ENCODE assay signal across 9 cellular contexts in the genomic region with DNA sequence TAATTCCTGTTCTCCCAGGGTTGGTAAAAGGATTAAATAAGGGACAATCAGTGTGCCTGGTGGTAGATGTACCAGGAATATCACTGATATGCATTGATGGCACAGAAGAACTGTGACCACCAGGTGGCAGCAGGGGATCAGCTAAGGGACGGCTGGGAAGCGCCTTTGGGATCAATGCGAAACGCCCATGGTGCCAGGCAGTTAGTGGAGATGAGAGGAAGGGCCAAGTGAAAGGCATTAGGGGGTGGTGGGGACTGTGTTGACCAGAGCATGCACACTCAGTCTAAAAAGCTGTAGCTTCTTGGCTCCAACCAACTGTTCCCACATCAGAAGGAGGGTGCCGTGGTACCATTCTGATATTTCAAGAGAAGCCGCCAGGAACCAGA. TPM values are rescaled to one million over a fixed set of nuclear protein-coding genes. Genes with fewer than 3 reads are reported as not detected.
A peak's percentile ranks its signal among the peaks of the same experiment; 100 is the strongest.
DNase-seq lines count a peak whose midpoint lies in the region; ATAC-seq, FAIRE-seq and TF ChIP-seq lines count a peak whose summit lies in the region.
"Had no signal": no experiment of that assay in that cellular context is flagged by ENCODE, and none has a peak within 500 bp of the region (broad histone marks: within the 10 kb centered on the region; RNA-seq: fewer than 3 reads in every experiment).

No MANE protein-coding gene starts in this region.

- peak overlapping the region; percentile 97 for H3K27ac ChIP-seq in keratinocyte (ENCODE audit: control insufficient read depth, insufficient read depth, low read length)

- peak; percentile 16 to 25 for DNase-seq in AML-193 (lab: John Stamatoyannopoulos, UW)
- DNase-seq in GM12891 (ENCODE audit: insufficient read length, low spot score), result no peak
- no peak for DNase-seq in LNCaP clone FGC (ENCODE audit: low read depth)
- peak; percentile 65 for DNase-seq in SHP77 treated with DMSO at 0.1 percent for 48 hours (lab: John Stamatoyannopoulos, UW)
- peak; percentile 33 for DNase-seq in central memory CD4-positive, alpha-beta T cell
- no peak for DNase-seq in keratinocyte (ENCODE audit: low read depth, low spot score)

- H3K9me3 ChIP-seq in keratinocyte (ENCODE audit: control insufficient read depth, low read depth, low read length), result no peaks in the 10 kb centered on the region

- no peaks in the 10 kb centered on the region for H3K79me2 ChIP-seq in keratinocyte (ENCODE audit: control insufficient read depth, insufficient read depth, low read length)

- no peaks in the 10 kb centered on the region for H3K9me1 ChIP-seq in keratinocyte (ENCODE audit: control insufficient read depth, extremely low read depth, insufficient read depth, low read length)

- no peaks in the 10 kb centered on the region for H3K27me3 Mint-ChIP-seq in stimulated activated memory B cell treated with anti-CD40 and anti-IgM and Interleukin-4, amounts not matched to agents 10 μg/mL and 1 μg/mL and 100 μg/mL, for 72 hours
- H3K27me3 Mint-ChIP-seq: IgD-negative memory B cell had no signal

- no peaks in the 10 kb centered on the region for H3K36me3 Mint-ChIP-seq in stimulated activated memory B cell treated with anti-CD40 and anti-IgM and Interleukin-4, amounts not matched to agents 10 μg/mL and 1 μg/mL and 100 μg/mL, for 72 hours
- H3K36me3 Mint-ChIP-seq: IgD-negative memory B cell had no signal

- H3K4me1 ChIP-seq in keratinocyte (ENCODE audit: control insufficient read depth, extremely low read depth, insufficient read depth, low read length), result peaks cover 44% of the 10 kb centered on the region

- H3K9me3 Mint-ChIP-seq in stimulated activated memory B cell treated with anti-CD40 and anti-IgM and Interleukin-4, amounts not matched to agents 10 μg/mL and 1 μg/mL and 100 μg/mL, for 72 hours, result no peaks in the 10 kb centered on the region
- H3K9me3 Mint-ChIP-seq: IgD-negative memory B cell had no signal

- H3K27ac Mint-ChIP-seq in stimulated activated memory B cell treated with anti-CD40 and anti-IgM and Interleukin-4, amounts not matched to agents 10 μg/mL and 1 μg/mL and 100 μg/mL, for 72 hours, result no peak overlapping the region
- H3K27ac Mint-ChIP-seq: IgD-negative memory B cell had no signal

- TF ChIP-seq POLR2A in GM12891 (IDR thresholded peaks at IDR 0.05; ENCODE audit: low read depth, low read length), result no peak

- H4K20me1 ChIP-seq in keratinocyte (ENCODE audit: control insufficient read depth, extremely low read depth, insufficient read depth, low read length), result no peaks in the 10 kb centered on the region

- H3K4me3 ChIP-seq in LNCaP clone FGC (ENCODE audit: low read depth, low read length), result no peak overlapping the region
- H3K4me3 ChIP-seq in keratinocyte (ENCODE audit: control insufficient read depth in 2 of 3, extremely low read depth in 1 of 3, insufficient read depth in 2 of 3, low read depth in 1 of 3, low read length in 3 of 3), result no peak overlapping the region

- H3K4me2 ChIP-seq in keratinocyte (ENCODE audit: control insufficient read depth, extremely low read depth, insufficient read depth, low read depth, low read length), result no peak overlapping the region

- no peak overlapping the region for H2AFZ ChIP-seq in keratinocyte (ENCODE audit: control insufficient read depth, low read length)

- H3K36me3 ChIP-seq in keratinocyte (ENCODE audit: control insufficient read depth in 2 of 2, extremely low read depth in 1 of 2, insufficient read depth in 2 of 2, low read length in 2 of 2), result peaks cover 0 to under 1% of the 10 kb centered on the region in 2 experiments

- no peak overlapping the region for H3K9ac ChIP-seq in keratinocyte (ENCODE audit: control insufficient read depth, extremely low read depth, insufficient read depth, low read length)

- H3K27me3 ChIP-seq in keratinocyte (ENCODE audit: control insufficient read depth, extremely low read depth, insufficient read depth, low read length), result no peaks in the 10 kb centered on the region

- FAIRE-seq in GM12891 (lab: Jason Lieb, UNC), result peak; percentile 76
- FAIRE-seq in keratinocyte (lab: Jason Lieb, UNC), result peak; percentile 74

- TF ChIP-seq CTCF in LNCaP clone FGC (IDR thresholded peaks at IDR 0.05; ENCODE audit: control insufficient read depth, extremely low read depth, insufficient read depth) (peak; percentile 96), keratinocyte (optimal IDR thresholded peaks at IDR 0.05 in 1 of 3, IDR thresholded peaks at IDR 0.05 in 1 of 3, conservative IDR thresholded peaks at IDR 0.05 in 1 of 3; ENCODE audit: extremely low read depth in 1 of 3, insufficient read depth in 2 of 3, low read length in 3 of 3) (peak in 2 of 3 experiments; percentile 75 to 95)

- no peak overlapping the region for H3K4me3 Mint-ChIP-seq in stimulated activated memory B cell treated with anti-CD40 and anti-IgM and Interleukin-4, amounts not matched to agents 10 μg/mL and 1 μg/mL and 100 μg/mL, for 72 hours
- H3K4me3 Mint-ChIP-seq: IgD-negative memory B cell had no signal

- dilution Hi-C loops in keratinocyte (cut with MboI; ENCODE audit: extremely low pct_ligation_motif_present, low sequenced_read_pairs), result no loop called here

- peak; percentile 67 for ATAC-seq in stimulated activated memory B cell treated with anti-CD40 and anti-IgM and Interleukin-4, amounts not matched to agents 10 μg/mL and 1 μg/mL and 100 μg/mL, for 72 hours
- ATAC-seq in GM18519 (IDR thresholded peaks at IDR 0.05; ENCODE audit: low FRiP score, unreplicated experiment), result no peak

- H3K4me1 Mint-ChIP-seq in stimulated activated memory B cell treated with anti-CD40 and anti-IgM and Interleukin-4, amounts not matched to agents 10 μg/mL and 1 μg/mL and 100 μg/mL, for 72 hours, result peaks cover 22% of the 10 kb centered on the region

TF ChIP-seq in GM12891, 5 proteins besides CTCF, POLR2A, EP300 and RAD21:
- no peak for TF ChIP-seq POLR2AphosphoS5 (IDR thresholded peaks at IDR 0.05; ENCODE audit: low read depth, low read length)
- TF ChIP-seq POU2F2 (IDR thresholded peaks at IDR 0.05; ENCODE audit: low read depth, low read length), result peak; percentile 39; the same call in 1 of the 2 replicates

RNA-seq across cellular contexts. Expression of a gene that starts 55.6 kb away (rescaled TPM):
- 0.09 TPM for polyA plus RNA-seq in GM12891 (2012; ENCODE audit: low read depth, missing spikeins)
- 4.1 to 25.0 TPM (median 8.7 TPM) in 3 replicates for polyA plus RNA-seq in keratinocyte
- polyA plus RNA-seq in keratinocyte (2011; ENCODE audit: low read depth), result 19.3 TPM
- polyA plus RNA-seq in keratinocyte (2011; cell fraction: cytosol; rRNA removed), result 7.9 and 8.8 TPM in 2 replicates
- polyA plus RNA-seq in keratinocyte (2011; cell fraction: nucleus; rRNA removed), result 22.3 and 22.9 TPM in 2 replicates
- 5.7 and 29.3 TPM in 2 replicates for polyA plus RNA-seq in keratinocyte (2012; ENCODE audit: low replicate concordance)
- polyA minus RNA-seq in keratinocyte, result 6.6 to 21.9 TPM (median 11.9 TPM) in 3 replicates
- polyA minus RNA-seq in keratinocyte (2011; cell fraction: cytosol; rRNA and poly(A)+ RNA removed), result 6.9 TPM
- polyA minus RNA-seq in keratinocyte (2011; cell fraction: nucleus; rRNA and poly(A)+ RNA removed), result 15.3 and 18.8 TPM in 2 replicates

Comparison
In these comparisons a context has a peak if more than half of its experiments do, and no peak if none do; other contexts are left out.
1. DNase-seq: peak in AML-193 (2 of 2), SHP77 treated with DMSO at 0.1 percent for 48 hours (single experiment) and central memory CD4-positive, alpha-beta T cell (single experiment); none in GM12891 (single experiment), LNCaP clone FGC (single experiment) and keratinocyte (single experiment).